In the genomic region with DNA sequence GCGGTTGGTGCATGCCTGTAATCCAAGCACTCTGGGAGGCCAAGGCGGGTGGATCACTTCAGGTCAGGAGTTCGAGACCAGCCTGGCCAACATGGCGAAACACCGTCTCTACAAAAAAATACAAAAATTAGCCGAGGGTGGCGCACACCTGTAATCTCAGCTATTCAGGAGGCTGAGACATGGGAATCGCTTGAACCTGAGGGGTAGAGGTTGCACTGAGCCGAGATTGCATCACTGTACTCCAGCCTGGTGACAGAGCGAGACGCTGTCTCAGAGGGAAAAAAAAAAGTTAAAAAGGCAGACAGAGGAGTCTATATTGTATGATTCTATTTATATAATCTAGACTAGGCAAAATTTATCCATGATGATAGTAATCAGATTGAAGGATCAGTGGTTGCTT, we compare ENCODE assay signal across 26 cellular contexts.
"Had no signal": no experiment of that assay in that cellular context is flagged by ENCODE, and none has a peak within 500 bp of the region (broad histone marks: within the 10 kb centered on the region; RNA-seq: fewer than 3 reads in every experiment).

No MANE protein-coding gene starts in this region.

- H3K9me3 ChIP-seq: gastroesophageal sphincter, neutrophil, stomach, thyroid gland had no signal

- H3K4me1 Mint-ChIP-seq: mesothelial cell of epicardium had no signal

- H3K4me1 ChIP-seq: gastroesophageal sphincter had no signal

- DNase-seq: activated CD4-positive, alpha-beta T cell treated with anti-CD3 and anti-CD28 coated beads for 4 hours; activated CD4-positive, alpha-beta T cell treated with anti-CD3 and anti-CD28 coated beads, Interleukin-2, amount 50 U/mL, for 4 hours; activated CD8-positive, alpha-beta memory T cell treated with anti-CD3 and anti-CD28 coated beads, Interleukin-2, amount 50 U/mL, for 4 hours; activated naive CD4-positive, alpha-beta T cell; activated T-cell treated with anti-CD3 and anti-CD28 coated beads, Interleukin-2, amount 50 U/mL, for 24 hours; anterior cingulate cortex; dorsolateral prefrontal cortex; effector memory CD4-positive, alpha-beta T cell; hippocampal formation; left colon; naive B cell; nephron progenitor cell; stimulated activated CD4-positive, alpha-beta T cell treated with anti-CD3 and anti-CD28 coated beads, Interleukin-4, amount 100 ng/mL, for 24 hours; stomach; thyroid gland had no signal

- H3K9me3 Mint-ChIP-seq: activated T-cell treated with anti-CD3 and anti-CD28 coated beads, Interleukin-2, amount 50 U/mL, for 24 hours; activated T-helper 2 cell treated with anti-CD3 and anti-CD28 coated beads, Interferon-gamma antibody, Interleukin-2, Interleukin-4, amounts not matched to agents 10 μg/mL and 5 μg/mL and 100 μg/mL, durations not matched to agents 14 hours and 24 hours and 36 hours; mesothelial cell of epicardium; naive B cell; nephron progenitor cell; stimulated activated memory B cell treated with anti-CD40 and anti-IgM and Interleukin-4, amounts not matched to agents 10 μg/mL and 1 μg/mL and 100 μg/mL, for 72 hours had no signal

- H3K36me3 Mint-ChIP-seq: activated naive CD8-positive, alpha-beta T cell had no signal

- ATAC-seq: gastroesophageal sphincter; left colon; sciatic nerve; SK-N-SH treated with all-trans-retinoic acid at 6 μM for 48 hours; stimulated activated memory B cell treated with anti-CD40 and anti-IgM and Interleukin-4, amounts not matched to agents 10 μg/mL and 1 μg/mL and 100 μg/mL, for 72 hours had no signal

- H3K27ac ChIP-seq: coronary artery, gastroesophageal sphincter, skin epidermis, VCaP had no signal

- H3K27me3 Mint-ChIP-seq: activated naive CD8-positive, alpha-beta T cell; activated T-cell treated with anti-CD3 and anti-CD28 coated beads, Interleukin-2, amount 50 U/mL, for 24 hours; naive B cell; stimulated activated memory B cell treated with anti-CD40 and anti-IgM and Interleukin-4, amounts not matched to agents 10 μg/mL and 1 μg/mL and 100 μg/mL, for 72 hours had no signal

- H3K27ac Mint-ChIP-seq: activated T-helper 2 cell treated with anti-CD3 and anti-CD28 coated beads, Interferon-gamma antibody, Interleukin-2, Interleukin-4, amounts not matched to agents 10 μg/mL and 5 μg/mL and 100 μg/mL, durations not matched to agents 14 hours and 24 hours and 36 hours; mesothelial cell of epicardium; stimulated activated memory B cell treated with anti-CD40 and anti-IgM and Interleukin-4, amounts not matched to agents 10 μg/mL and 1 μg/mL and 100 μg/mL, for 72 hours had no signal

- H3K27me3 ChIP-seq: dorsolateral prefrontal cortex, gastroesophageal sphincter, neutrophil, stomach, thyroid gland had no signal

- H3K4me3 ChIP-seq: coronary artery, dorsolateral prefrontal cortex, gastroesophageal sphincter, skin epidermis, stomach, thyroid gland had no signal

- H3K4me3 Mint-ChIP-seq: activated naive CD8-positive, alpha-beta T cell; activated T-cell treated with anti-CD3 and anti-CD28 coated beads, Interleukin-2, amount 50 U/mL, for 24 hours; mesothelial cell of epicardium; nephron progenitor cell; stimulated activated memory B cell treated with anti-CD40 and anti-IgM and Interleukin-4, amounts not matched to agents 10 μg/mL and 1 μg/mL and 100 μg/mL, for 72 hours had no signal
